17 cellular contexts compared by ENCODE assay signal in genomic region chr10:29751232-29751631, GRCh38.
DNase-seq lines count a peak whose midpoint lies in the region; ATAC-seq and TF ChIP-seq lines count a peak whose summit lies in the region.
"Had no signal": no experiment of that assay in that cellular context is flagged by ENCODE, and none has a peak within 500 bp of the region (broad histone marks: within the 10 kb centered on the region; RNA-seq: fewer than 3 reads in every experiment).

No MANE protein-coding gene starts in this region.

- H3K9ac ChIP-seq in adipocyte (ENCODE audit: low read length), result peak overlapping the region; percentile 54
- no peak overlapping the region for H3K9ac ChIP-seq in subcutaneous abdominal adipose tissue (ENCODE audit: low read length in 5 of 5)
- H3K9ac ChIP-seq: GM23248 had no signal

- H3K4me3 ChIP-seq in adipocyte (ENCODE audit: low read length) (no peak overlapping the region), lower lobe of right lung (no peak overlapping the region), subcutaneous abdominal adipose tissue (ENCODE audit: low read depth in 1 of 5, low read length in 5 of 5) (no peak overlapping the region)
- H3K4me3 ChIP-seq: GM23248 had no signal

- H3K36me3 ChIP-seq in adipocyte (ENCODE audit: control insufficient read depth, insufficient read depth, low read length, severe bottlenecking) (no peaks in the 10 kb centered on the region), lower lobe of right lung (no peaks in the 10 kb centered on the region), subcutaneous abdominal adipose tissue (ENCODE audit: control insufficient read depth in 5 of 5, insufficient read depth in 5 of 5, low read length in 5 of 5) (no peaks in the 10 kb centered on the region)

- DNase-seq in CD1c-positive myeloid dendritic cell (ENCODE audit: extremely low spot score) (peak; percentile 15), adipocyte (ENCODE audit: low read depth) (no peak), lower lobe of right lung (no peak), NCI-H1417 treated with DMSO at 0.1 percent for 48 hours (lab: John Stamatoyannopoulos, UW) (no peak), NCI-H2196 (lab: John Stamatoyannopoulos, UW; ENCODE audit: unreplicated experiment) (no peak)
- DNase-seq: C1 segment of cervical spinal cord; Caco-2; CD4-positive, CD25-positive, alpha-beta regulatory T cell; CD8-positive, alpha-beta T cell; DMS153; DND-41; GM23248; H7; HCEC 1CT had no signal

- H3K27ac ChIP-seq in lower lobe of right lung, result peak overlapping the region; percentile 48
- H3K27ac ChIP-seq in subcutaneous abdominal adipose tissue (ENCODE audit: low read depth, low read length), result peak overlapping the region; percentile 55
- H3K27ac ChIP-seq: GM23248 had no signal

- no peak for TF ChIP-seq CTCF in lower lobe of right lung (IDR thresholded peaks at IDR 0.05)

- peaks cover 41% of the 10 kb centered on the region for H3K4me1 ChIP-seq in adipocyte (ENCODE audit: control insufficient read depth, insufficient read depth, low read length)
- H3K4me1 ChIP-seq in lower lobe of right lung, result peaks cover 4% of the 10 kb centered on the region
- H3K4me1 ChIP-seq in subcutaneous abdominal adipose tissue (ENCODE audit: control insufficient read depth in 5 of 5, insufficient read depth in 5 of 5, low read length in 5 of 5), result peaks cover 0 to 23% (median 10%) of the 10 kb centered on the region in 5 donors
- H3K4me1 ChIP-seq: Caco-2 had no signal

- peak; percentile 64 to 70 for ATAC-seq in lower lobe of right lung
- no peak for ATAC-seq in HG03196 (IDR thresholded peaks at IDR 0.05; ENCODE audit: unreplicated experiment)
- ATAC-seq in GM19023 (IDR thresholded peaks at IDR 0.05; ENCODE audit: unreplicated experiment), result no peak
- ATAC-seq: CD8-positive, alpha-beta T cell had no signal

- intact Hi-C loops in lower lobe of right lung (cut with DNase I), result no loop called here

- no peaks in the 10 kb centered on the region for H3K9me3 ChIP-seq in adipocyte (ENCODE audit: control insufficient read depth, low read length)
- H3K9me3 ChIP-seq in lower lobe of right lung, result no peaks in the 10 kb centered on the region
- peaks cover 0 to 2% (median 0%) of the 10 kb centered on the region in 5 donors for H3K9me3 ChIP-seq in subcutaneous abdominal adipose tissue (ENCODE audit: control insufficient read depth in 5 of 5, low read length in 5 of 5)
- H3K9me3 ChIP-seq: Caco-2 had no signal

- no peaks in the 10 kb centered on the region for H3K27me3 ChIP-seq in adipocyte (replicated peaks; ENCODE audit: control insufficient read depth, insufficient read depth, low read length)
- no peaks in the 10 kb centered on the region for H3K27me3 ChIP-seq in lower lobe of right lung (ENCODE audit: low read depth)
- no peaks in the 10 kb centered on the region for H3K27me3 ChIP-seq in subcutaneous abdominal adipose tissue (ENCODE audit: control insufficient read depth in 5 of 5, insufficient read depth in 4 of 5, low read length in 5 of 5)

Comparison
In these comparisons a context has a peak if more than half of its experiments do, and no peak if none do; other contexts are left out.
1. ATAC-seq: peak in lower lobe of right lung (2 of 2); none in HG03196 (single experiment) and GM19023 (single experiment).